In genomic region chr4:78557841-78558240, GRCh38 we compare ENCODE assay signal across 14 cellular contexts.
"Had no signal": no experiment of that assay in that cellular context is flagged by ENCODE, and none has a peak within 500 bp of the region (broad histone marks: within the 10 kb centered on the region; RNA-seq: fewer than 3 reads in every experiment).

No MANE protein-coding gene starts in this region.

- H2AFZ ChIP-seq: neural progenitor cell, parathyroid adenoma had no signal

- H3K4me3 ChIP-seq: neural progenitor cell had no signal

- H3K36me3 Mint-ChIP-seq: neural progenitor cell had no signal

- H3K4me1 ChIP-seq: parathyroid adenoma had no signal

- H3K27ac ChIP-seq: brain microvascular endothelial cell, neural progenitor cell, parathyroid adenoma had no signal

- H3K9ac ChIP-seq: neural progenitor cell, parathyroid adenoma had no signal

- H3K27me3 ChIP-seq: brain microvascular endothelial cell had no signal

- H3K79me2 ChIP-seq: parathyroid adenoma had no signal

- H3K27ac Mint-ChIP-seq: activated B cell treated with CpG ODN at 0.5 μM for 24 hours; activated naive CD4-positive, alpha-beta T cell treated with anti-CD3 and anti-CD28 coated beads, Interleukin-2, amount 50 U/mL, for 72 hours; dendritic cell treated with granulocyte-macrophage colony-stimulating factor and Interleukin-4, amounts not matched to agents 40 ng/mL and 50 ng/mL, for 4 days; endodermal cell; neural progenitor cell; T-helper 1 cell treated with Interleukin-12 subunit alpha and Interleukin-12 subunit beta and Interleukin-4 antibody, amounts not matched to agents 30 μg/mL and 1 μg/mL, for 36 hours had no signal

- ATAC-seq: activated naive CD4-positive, alpha-beta T cell treated with anti-CD3 and anti-CD28 coated beads, Interleukin-2, amount 50 U/mL, for 72 hours had no signal

- H3K4me1 Mint-ChIP-seq: activated B cell treated with CpG ODN at 0.5 μM for 24 hours had no signal

- H3K36me3 ChIP-seq: brain microvascular endothelial cell, neural progenitor cell had no signal

- DNase-seq: activated B cell treated with CpG ODN at 0.5 μM for 24 hours; activated effector memory CD4-positive, alpha-beta T cell treated with Interleukin-2 at 50 U/mL for 16 hours; amniotic stem cell; brain microvascular endothelial cell; cerebellar nuclear complex; endodermal cell; midbrain; retina; stimulated activated CD4-positive, alpha-beta T cell treated with anti-CD3 and anti-CD28 coated beads, Interleukin-4, amount 100 ng/mL, for 4 hours had no signal

- H3K9me3 Mint-ChIP-seq: activated B cell treated with CpG ODN at 0.5 μM for 24 hours; activated naive CD4-positive, alpha-beta T cell treated with anti-CD3 and anti-CD28 coated beads, Interleukin-2, amount 50 U/mL, for 72 hours; dendritic cell treated with granulocyte-macrophage colony-stimulating factor and Interleukin-4, amounts not matched to agents 40 ng/mL and 50 ng/mL, for 4 days; neural progenitor cell had no signal

- H3K4me3 Mint-ChIP-seq: activated B cell treated with CpG ODN at 0.5 μM for 24 hours; dendritic cell treated with granulocyte-macrophage colony-stimulating factor and Interleukin-4, amounts not matched to agents 40 ng/mL and 50 ng/mL, for 4 days; endodermal cell; neural progenitor cell; T-helper 1 cell treated with Interleukin-12 subunit alpha and Interleukin-12 subunit beta and Interleukin-4 antibody, amounts not matched to agents 30 μg/mL and 1 μg/mL, for 36 hours had no signal

- H3K27me3 Mint-ChIP-seq: dendritic cell treated with granulocyte-macrophage colony-stimulating factor and Interleukin-4, amounts not matched to agents 40 ng/mL and 50 ng/mL, for 4 days had no signal
